Comparison of ENCODE assay signal across 12 cellular contexts in genomic region chr10:6563075-6563474, GRCh38. TPM values are rescaled to one million over a fixed set of nuclear protein-coding genes. Genes with fewer than 3 reads are reported as not detected.
DNase-seq lines count a peak whose midpoint lies in the region; ATAC-seq and TF ChIP-seq lines count a peak whose summit lies in the region.
"Had no signal": no experiment of that assay in that cellular context is flagged by ENCODE, and none has a peak within 500 bp of the region (broad histone marks: within the 10 kb centered on the region; RNA-seq: fewer than 3 reads in every experiment).

No MANE protein-coding gene starts in this region.

- ATAC-seq in central memory CD8-positive, alpha-beta T cell (replicated peaks; ENCODE audit: extremely low read depth, poor library complexity, severe bottlenecking) = peak; percentile 59
- ATAC-seq in foreskin keratinocyte = no peak
- ATAC-seq: esophagus mucosa had no signal

- H3K4me3 Mint-ChIP-seq in activated CD4-positive, alpha-beta memory T cell treated with anti-CD3 and anti-CD28 coated beads, Interleukin-2, amount 10 ng/mL, durations not matched to agents 7 days and 5 days = peak overlapping the region; percentile 71
- peak overlapping the region; percentile 73 for H3K4me3 Mint-ChIP-seq in central memory CD8-positive, alpha-beta T cell

- no peak overlapping the region for H3K27ac ChIP-seq in foreskin keratinocyte
- H3K27ac ChIP-seq: suprapubic skin had no signal

- POLR2A ChIA-PET in activated CD4-positive, alpha-beta memory T cell treated with anti-CD3 and anti-CD28 coated beads, Interleukin-2, amount 10 ng/mL, durations not matched to agents 7 days and 5 days (lab: Charles Lee) = interaction anchor here (1.1 to 4.5 kb wide), 13 partner anchors 11 to 117 kb away, joined by 3 to 75 read pairs (median 7); partner anchors contain the start of gene PRKCQ

- H3K4me1 Mint-ChIP-seq in activated CD4-positive, alpha-beta memory T cell treated with anti-CD3 and anti-CD28 coated beads, Interleukin-2, amount 10 ng/mL, durations not matched to agents 7 days and 5 days = peaks cover 90% of the 10 kb centered on the region
- H3K4me1 Mint-ChIP-seq in central memory CD8-positive, alpha-beta T cell = peaks cover 80% of the 10 kb centered on the region

- CTCF ChIA-PET in activated CD4-positive, alpha-beta memory T cell treated with anti-CD3 and anti-CD28 coated beads, Interleukin-2, amount 10 ng/mL, durations not matched to agents 7 days and 5 days (lab: Charles Lee) = interaction anchor here (0.8 to 2.3 kb wide), 7 partner anchors 14 to 105 kb away, joined by 3 to 15 read pairs (median 5); no protein-coding TSS in a partner anchor

- H3K9me3 Mint-ChIP-seq in activated CD4-positive, alpha-beta memory T cell treated with anti-CD3 and anti-CD28 coated beads, Interleukin-2, amount 10 ng/mL, durations not matched to agents 7 days and 5 days = no peaks in the 10 kb centered on the region
- no peaks in the 10 kb centered on the region for H3K9me3 Mint-ChIP-seq in central memory CD8-positive, alpha-beta T cell

- H3K4me1 ChIP-seq in foreskin keratinocyte = no peaks in the 10 kb centered on the region
- H3K4me1 ChIP-seq: suprapubic skin had no signal

- H3K27ac Mint-ChIP-seq in activated CD4-positive, alpha-beta memory T cell treated with anti-CD3 and anti-CD28 coated beads, Interleukin-2, amount 10 ng/mL, durations not matched to agents 7 days and 5 days = peak overlapping the region; percentile 92
- peak overlapping the region; percentile 87 for H3K27ac Mint-ChIP-seq in central memory CD8-positive, alpha-beta T cell (ENCODE audit: low read depth)
- H3K27ac Mint-ChIP-seq: progenitor cell of endocrine pancreas had no signal

- H3K27me3 ChIP-seq in foreskin keratinocyte = no peaks in the 10 kb centered on the region

- peak; percentile 20 for DNase-seq in NCI-H82 (lab: John Stamatoyannopoulos, UW)
- peak; percentile 70 for DNase-seq in activated CD4-positive, alpha-beta memory T cell treated with anti-CD3 and anti-CD28 coated beads, Interleukin-2, amount 10 ng/mL, durations not matched to agents 7 days and 5 days
- peak in 1 of 2 donors; percentile 28 for DNase-seq in central memory CD8-positive, alpha-beta T cell (ENCODE audit: low spot score in 2 of 2)
- peak; percentile 71 for DNase-seq in stimulated activated CD8-positive, alpha-beta memory T cell treated with anti-CD3 and anti-CD28 coated beads, Interleukin-4, amount 100 ng/mL, for 48 hours
- no peak for DNase-seq in foreskin keratinocyte
- DNase-seq in NCI-H146 treated with DMSO at 0.1 percent for 48 hours (lab: John Stamatoyannopoulos, UW; ENCODE audit: unreplicated experiment) = no peak
- no peak for DNase-seq in NCI-H526 treated with DMSO at 0.1 percent for 48 hours (lab: John Stamatoyannopoulos, UW)
- DNase-seq: Kasumi-1, NCI-H2081 treated with DMSO at 0.1 percent for 48 hours had no signal

- H3K36me3 Mint-ChIP-seq in activated CD4-positive, alpha-beta memory T cell treated with anti-CD3 and anti-CD28 coated beads, Interleukin-2, amount 10 ng/mL, durations not matched to agents 7 days and 5 days (ENCODE audit: low read depth) = peaks cover 49% of the 10 kb centered on the region
- peaks cover 16% of the 10 kb centered on the region for H3K36me3 Mint-ChIP-seq in central memory CD8-positive, alpha-beta T cell (ENCODE audit: insufficient read depth)

- TF ChIP-seq CTCF in foreskin keratinocyte (conservative IDR thresholded peaks at IDR 0.05) = no peak

- no peaks in the 10 kb centered on the region for H3K27me3 Mint-ChIP-seq in activated CD4-positive, alpha-beta memory T cell treated with anti-CD3 and anti-CD28 coated beads, Interleukin-2, amount 10 ng/mL, durations not matched to agents 7 days and 5 days
- H3K27me3 Mint-ChIP-seq in central memory CD8-positive, alpha-beta T cell = no peaks in the 10 kb centered on the region

RNA-seq across cellular contexts. Expression of gene PRKCQ, which starts 17.0 kb away (rescaled TPM):
- total RNA-seq in activated CD4-positive, alpha-beta memory T cell treated with anti-CD3 and anti-CD28 coated beads, Interleukin-2, amount 10 ng/mL, durations not matched to agents 7 days and 5 days = 10 to 100 TPM; 69.3 to 70.6 TPM
- 8.0 and 9.6 TPM in 2 replicates for total RNA-seq in foreskin keratinocyte
- 4.1 and 4.3 TPM in 2 replicates for polyA plus RNA-seq in foreskin keratinocyte

Comparison
In these comparisons a context has a peak if more than half of its experiments do, and no peak if none do; other contexts are left out.
1. DNase-seq: peak in NCI-H82 (single experiment), activated CD4-positive, alpha-beta memory T cell treated with anti-CD3 and anti-CD28 coated beads, Interleukin-2, amount 10 ng/mL, durations not matched to agents 7 days and 5 days (single experiment) and stimulated activated CD8-positive, alpha-beta memory T cell treated with anti-CD3 and anti-CD28 coated beads, Interleukin-4, amount 100 ng/mL, for 48 hours (single experiment); none in foreskin keratinocyte (0 of 2), NCI-H146 treated with DMSO at 0.1 percent for 48 hours (single experiment) and NCI-H526 treated with DMSO at 0.1 percent for 48 hours (single experiment).